ENCODE assay signal across 17 cellular contexts in genomic region chr13:40136896-40137295, GRCh38.
A peak's percentile ranks its signal among the peaks of the same experiment; 100 is the strongest.
DNase-seq lines count a peak whose midpoint lies in the region; ATAC-seq and FAIRE-seq lines count a peak whose summit lies in the region.
"Had no signal": no experiment of that assay in that cellular context is flagged by ENCODE, and none has a peak within 500 bp of the region (broad histone marks: within the 10 kb centered on the region; RNA-seq: fewer than 3 reads in every experiment).

No MANE protein-coding gene starts in this region.

- H2AK5ac ChIP-seq in trophoblast cell (ENCODE audit: low read length): no peak overlapping the region

- no peak overlapping the region for H4K12ac ChIP-seq in trophoblast cell (ENCODE audit: low read depth, low read length)

- no peak overlapping the region for H3K18ac ChIP-seq in trophoblast cell (ENCODE audit: low read length)

- H3K4me3 ChIP-seq in trophoblast cell (ENCODE audit: low read depth, low read length): no peak overlapping the region
- H3K4me3 ChIP-seq: GM23338 had no signal

- H3K23ac ChIP-seq in trophoblast cell (ENCODE audit: low read length): no peak overlapping the region

- peak overlapping the region; percentile 71 for H4K91ac ChIP-seq in trophoblast cell (ENCODE audit: low read depth, low read length)

- no peak overlapping the region for H3K14ac ChIP-seq in trophoblast cell (ENCODE audit: low read length)

- H3K4ac ChIP-seq in trophoblast cell (ENCODE audit: low read depth, low read length): no peak overlapping the region

- H3K9me3 ChIP-seq in trophoblast cell (ENCODE audit: insufficient read depth, low read depth, low read length): no peaks in the 10 kb centered on the region
- H3K9me3 ChIP-seq: Caco-2 had no signal

- peak overlapping the region; percentile 6 for H2BK120ac ChIP-seq in trophoblast cell (ENCODE audit: insufficient read depth, low read length, poor library complexity)

- no peak overlapping the region for H2BK12ac ChIP-seq in trophoblast cell (ENCODE audit: low read length)

- peaks cover 15% of the 10 kb centered on the region in 2 experiments for H3K4me1 ChIP-seq in trophoblast cell (ENCODE audit: control insufficient read depth in 1 of 2, insufficient read depth in 2 of 2, low read length in 2 of 2)
- H3K4me1 ChIP-seq: Caco-2 had no signal

- H3K27me3 Mint-ChIP-seq in activated CD4-positive, alpha-beta T cell treated with anti-CD3 and anti-CD28 coated beads for 36 hours: no peaks in the 10 kb centered on the region
- no peaks in the 10 kb centered on the region for H3K27me3 Mint-ChIP-seq in activated CD4-positive, alpha-beta T cell treated with anti-CD3 and anti-CD28 coated beads, Interleukin-2, amount 10 ng/mL, durations not matched to agents 24 days and 14 days

- peaks cover 2% of the 10 kb centered on the region for H3K79me2 ChIP-seq in trophoblast cell (ENCODE audit: control insufficient read depth, insufficient read depth, low read length, poor library complexity)

- no peak overlapping the region for H3K9ac ChIP-seq in trophoblast cell (ENCODE audit: low read length)

- H2AFZ ChIP-seq in trophoblast cell (ENCODE audit: insufficient read depth, low read length, poor library complexity): no peak overlapping the region
- H2AFZ ChIP-seq: GM23338 had no signal

- peaks cover 2% of the 10 kb centered on the region for H3K9me3 Mint-ChIP-seq in activated CD4-positive, alpha-beta T cell treated with anti-CD3 and anti-CD28 coated beads for 36 hours (ENCODE audit: low read depth)
- H3K9me3 Mint-ChIP-seq in activated CD4-positive, alpha-beta T cell treated with anti-CD3 and anti-CD28 coated beads, Interleukin-2, amount 10 ng/mL, durations not matched to agents 24 days and 14 days: peaks cover 19% of the 10 kb centered on the region
- H3K9me3 Mint-ChIP-seq: GM23338 had no signal

- peak overlapping the region; percentile 38 for H2BK5ac ChIP-seq in trophoblast cell (ENCODE audit: low read depth, low read length, poor library complexity)

- peak overlapping the region; percentile 55 for H3K27ac ChIP-seq in trophoblast cell (ENCODE audit: low read depth, low read length)
- H3K27ac ChIP-seq: 22Rv1 had no signal

- H3K27ac Mint-ChIP-seq in activated CD4-positive, alpha-beta T cell treated with anti-CD3 and anti-CD28 coated beads for 36 hours: peak overlapping the region; percentile 74
- no peak overlapping the region for H3K27ac Mint-ChIP-seq in activated CD4-positive, alpha-beta T cell treated with anti-CD3 and anti-CD28 coated beads, Interleukin-2, amount 10 ng/mL, durations not matched to agents 24 days and 14 days
- H3K27ac Mint-ChIP-seq: CD14-positive monocyte, GM23338 had no signal

- peaks cover 17% of the 10 kb centered on the region for H3K4me1 Mint-ChIP-seq in activated CD4-positive, alpha-beta T cell treated with anti-CD3 and anti-CD28 coated beads for 36 hours
- H3K4me1 Mint-ChIP-seq in activated CD4-positive, alpha-beta T cell treated with anti-CD3 and anti-CD28 coated beads, Interleukin-2, amount 10 ng/mL, durations not matched to agents 24 days and 14 days: peaks cover 19% of the 10 kb centered on the region
- H3K4me1 Mint-ChIP-seq: CD14-positive monocyte had no signal

- no peak for ATAC-seq in activated CD4-positive, alpha-beta T cell treated with anti-CD3 and anti-CD28 coated beads for 36 hours
- ATAC-seq in HG03097 (IDR thresholded peaks at IDR 0.05; ENCODE audit: low FRiP score, unreplicated experiment): no peak
- ATAC-seq: GM23338 had no signal

- peaks cover 11% of the 10 kb centered on the region for H3K79me1 ChIP-seq in trophoblast cell (ENCODE audit: low read length)

- no peak overlapping the region for H4K8ac ChIP-seq in trophoblast cell (ENCODE audit: low read depth, low read length)

- CTCF ChIA-PET in activated CD4-positive, alpha-beta T cell treated with anti-CD3 and anti-CD28 coated beads for 36 hours (lab: Charles Lee): no interaction called here

- FAIRE-seq in RCC 7860 (lab: Jason Lieb, UNC): no peak
- FAIRE-seq: GM12892 had no signal

- intact Hi-C loops in activated CD4-positive, alpha-beta T cell treated with anti-CD3 and anti-CD28 coated beads for 36 hours (cut with DNase I, micrococcal nuclease): no loop called here
- intact Hi-C loops in activated CD4-positive, alpha-beta T cell treated with anti-CD3 and anti-CD28 coated beads, Interleukin-2, amount 10 ng/mL, durations not matched to agents 24 days and 14 days (cut with micrococcal nuclease): no loop called here

- WGBS in trophoblast cell (ENCODE audit: extremely low coverage, insufficient coverage, insufficient read length): no CpG with 5 or more reads among the region's 2 CpGs

- H3K36me3 Mint-ChIP-seq in activated CD4-positive, alpha-beta T cell treated with anti-CD3 and anti-CD28 coated beads for 36 hours (ENCODE audit: low read depth): no peaks in the 10 kb centered on the region
- H3K36me3 Mint-ChIP-seq in activated CD4-positive, alpha-beta T cell treated with anti-CD3 and anti-CD28 coated beads, Interleukin-2, amount 10 ng/mL, durations not matched to agents 24 days and 14 days (ENCODE audit: low read depth): peaks cover under 1% of the 10 kb centered on the region
- H3K36me3 Mint-ChIP-seq: CD14-positive monocyte had no signal

- no peak overlapping the region for H3K4me3 Mint-ChIP-seq in activated CD4-positive, alpha-beta T cell treated with anti-CD3 and anti-CD28 coated beads for 36 hours
- H3K4me3 Mint-ChIP-seq in activated CD4-positive, alpha-beta T cell treated with anti-CD3 and anti-CD28 coated beads, Interleukin-2, amount 10 ng/mL, durations not matched to agents 24 days and 14 days: no peak overlapping the region
- H3K4me3 Mint-ChIP-seq: CD14-positive monocyte, GM23338 had no signal

- H3K4me2 ChIP-seq in trophoblast cell (ENCODE audit: low read length): no peak overlapping the region
- H3K4me2 ChIP-seq: GM23338 had no signal

- POLR2A ChIA-PET in activated CD4-positive, alpha-beta T cell treated with anti-CD3 and anti-CD28 coated beads for 36 hours (lab: Charles Lee): no interaction called here

- no peaks in the 10 kb centered on the region for H3K36me3 ChIP-seq in trophoblast cell (ENCODE audit: control insufficient read depth in 1 of 2, insufficient read depth in 2 of 2, low read length in 2 of 2)

- DNase-seq in activated CD4-positive, alpha-beta T cell treated with anti-CD3 and anti-CD28 coated beads for 36 hours: no peak
- DNase-seq in activated CD4-positive, alpha-beta T cell treated with anti-CD3 and anti-CD28 coated beads, Interleukin-2, amount 10 ng/mL, durations not matched to agents 24 days and 14 days: no peak
- peak; percentile 45 for DNase-seq in RCC 7860 (ENCODE audit: low spot score)
- DNase-seq in amniotic epithelial cell (ENCODE audit: low read depth): peak; percentile 94
- no peak for DNase-seq in trophoblast cell
- no peak for DNase-seq in NCI-H345 treated with DMSO at 0.1 percent for 48 hours (lab: John Stamatoyannopoulos, UW; ENCODE audit: unreplicated experiment)
- DNase-seq in putamen (ENCODE audit: low spot score): no peak
- DNase-seq: Caco-2; CD8-positive, alpha-beta memory T cell; DND-41; GDM1; H7 had no signal

- H3K27me3 ChIP-seq in trophoblast cell (ENCODE audit: insufficient read depth, low read length): no peaks in the 10 kb centered on the region

Comparison
In these comparisons a context has a peak if more than half of its experiments do, and no peak if none do; other contexts are left out.
1. DNase-seq: peak in RCC 7860 (single experiment) and amniotic epithelial cell (single experiment); none in activated CD4-positive, alpha-beta T cell treated with anti-CD3 and anti-CD28 coated beads for 36 hours (single experiment), activated CD4-positive, alpha-beta T cell treated with anti-CD3 and anti-CD28 coated beads, Interleukin-2, amount 10 ng/mL, durations not matched to agents 24 days and 14 days (single experiment), trophoblast cell (0 of 2), NCI-H345 treated with DMSO at 0.1 percent for 48 hours (single experiment) and putamen (single experiment).